In the genomic region with DNA sequence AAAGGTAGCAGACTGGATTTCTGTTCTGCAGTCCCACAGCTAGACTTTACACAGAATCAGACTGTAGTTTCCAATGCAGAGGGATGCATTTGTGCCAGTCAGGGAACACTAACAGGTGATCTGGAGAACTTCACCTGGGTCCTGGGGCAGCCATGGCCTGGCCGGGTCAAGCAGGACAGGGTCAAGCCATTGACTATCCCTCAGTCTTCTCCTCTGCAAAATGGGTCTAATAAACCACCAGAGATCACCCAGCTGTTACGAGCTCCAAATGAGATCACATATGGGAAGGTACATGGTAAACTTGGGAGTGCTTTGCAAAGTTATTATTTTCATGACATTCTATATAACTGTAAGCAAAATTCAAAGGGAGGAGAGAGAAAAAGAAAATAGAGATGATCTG, we compare ENCODE assay signal across 33 cellular contexts.
"Had no signal": no experiment of that assay in that cellular context is flagged by ENCODE, and none has a peak within 500 bp of the region (broad histone marks: within the 10 kb centered on the region; RNA-seq: fewer than 3 reads in every experiment).

No MANE protein-coding gene starts in this region.

- H3K9me3 Mint-ChIP-seq: immature natural killer cell; memory B cell; natural killer cell treated with Interleukin-12 subunit alpha and Interleukin-12 subunit beta and Interleukin-15 and Interleukin-18, amount 100 ng/mL, for 72 hours; stimulated activated effector memory CD8-positive, alpha-beta T cell treated with anti-CD3 and anti-CD28 coated beads, Interleukin-12 subunit alpha, Interleukin-12 subunit beta, amount 100 ng/mL, for 72 hours had no signal

- H3K27ac ChIP-seq: dorsolateral prefrontal cortex, epithelial cell of prostate, ovary, thyroid gland had no signal

- H3K4me1 Mint-ChIP-seq: immature natural killer cell; memory B cell; naive B cell; stimulated activated effector memory CD8-positive, alpha-beta T cell treated with anti-CD3 and anti-CD28 coated beads, Interleukin-12 subunit alpha, Interleukin-12 subunit beta, amount 100 ng/mL, for 72 hours had no signal

- FAIRE-seq: colon had no signal

- H3K4me3 Mint-ChIP-seq: endodermal cell; immature natural killer cell; memory B cell; naive B cell; natural killer cell treated with Interleukin-12 subunit alpha and Interleukin-12 subunit beta and Interleukin-15 and Interleukin-18, amount 100 ng/mL, for 72 hours; stimulated activated effector memory CD8-positive, alpha-beta T cell treated with anti-CD3 and anti-CD28 coated beads, Interleukin-12 subunit alpha, Interleukin-12 subunit beta, amount 100 ng/mL, for 72 hours had no signal

- H3K27ac Mint-ChIP-seq: endodermal cell; immature natural killer cell; memory B cell; naive B cell; natural killer cell treated with Interleukin-12 subunit alpha and Interleukin-12 subunit beta and Interleukin-15 and Interleukin-18, amount 100 ng/mL, for 72 hours; stimulated activated effector memory CD8-positive, alpha-beta T cell treated with anti-CD3 and anti-CD28 coated beads, Interleukin-12 subunit alpha, Interleukin-12 subunit beta, amount 100 ng/mL, for 72 hours had no signal

- H3K9me3 ChIP-seq: mucosa of descending colon, ovary, stomach, thyroid gland had no signal

- H3K4me2 ChIP-seq: smooth muscle cell had no signal

- ATAC-seq: esophagus mucosa; left colon; mucosa of descending colon; natural killer cell treated with Interleukin-12 subunit alpha and Interleukin-12 subunit beta and Interleukin-15 and Interleukin-18, amount 100 ng/mL, for 72 hours; stimulated activated effector memory CD8-positive, alpha-beta T cell treated with anti-CD3 and anti-CD28 coated beads, Interleukin-12 subunit alpha, Interleukin-12 subunit beta, amount 100 ng/mL, for 72 hours had no signal

- H3K4me3 ChIP-seq: dorsolateral prefrontal cortex, heart right ventricle, lung, mucosa of descending colon, ovary, smooth muscle cell, stomach, thyroid gland had no signal

- H3K4me1 ChIP-seq: heart right ventricle, thyroid gland had no signal

- H3K36me3 ChIP-seq: heart right ventricle, ovary, stomach, thyroid gland had no signal

- H3K27me3 ChIP-seq: heart right ventricle, ovary, stomach, thyroid gland had no signal

- DNase-seq: central memory CD4-positive, alpha-beta T cell; dorsolateral prefrontal cortex; effector CD4-positive, alpha-beta T cell; endodermal cell; foreskin fibroblast; glutamatergic neuron; heart right ventricle; hypothalamus; immature natural killer cell; islet precursor cell; kidney glomerular epithelial cell; left colon; mucosa of descending colon; naive B cell; occipital lobe; ovary; posterior cingulate gyrus; retina; stimulated activated CD4-positive, alpha-beta T cell treated with anti-CD3 and anti-CD28 coated beads, Interleukin-12 subunit alpha, Interleukin-12 subunit beta, amount 100 ng/mL, for 4 hours; stimulated activated CD4-positive, alpha-beta T cell treated with anti-CD3 and anti-CD28 coated beads, Interleukin-1b, Interleukin-23, amount 100 ng/mL, for 48 hours; stimulated activated CD4-positive, alpha-beta T cell treated with anti-CD3 and anti-CD28 coated beads, Interleukin-4, amount 100 ng/mL, for 1 hour; stimulated activated naive CD4-positive, alpha-beta T cell treated with Interleukin-2 at 50 U/mL for 16 hours; stomach; thyroid gland; trophoblast cell had no signal

- H3K36me3 Mint-ChIP-seq: immature natural killer cell; memory B cell; naive B cell; natural killer cell treated with Interleukin-12 subunit alpha and Interleukin-12 subunit beta and Interleukin-15 and Interleukin-18, amount 100 ng/mL, for 72 hours; stimulated activated effector memory CD8-positive, alpha-beta T cell treated with anti-CD3 and anti-CD28 coated beads, Interleukin-12 subunit alpha, Interleukin-12 subunit beta, amount 100 ng/mL, for 72 hours had no signal
